Comparison of ENCODE assay signal across 2 cellular contexts in the genomic region with DNA sequence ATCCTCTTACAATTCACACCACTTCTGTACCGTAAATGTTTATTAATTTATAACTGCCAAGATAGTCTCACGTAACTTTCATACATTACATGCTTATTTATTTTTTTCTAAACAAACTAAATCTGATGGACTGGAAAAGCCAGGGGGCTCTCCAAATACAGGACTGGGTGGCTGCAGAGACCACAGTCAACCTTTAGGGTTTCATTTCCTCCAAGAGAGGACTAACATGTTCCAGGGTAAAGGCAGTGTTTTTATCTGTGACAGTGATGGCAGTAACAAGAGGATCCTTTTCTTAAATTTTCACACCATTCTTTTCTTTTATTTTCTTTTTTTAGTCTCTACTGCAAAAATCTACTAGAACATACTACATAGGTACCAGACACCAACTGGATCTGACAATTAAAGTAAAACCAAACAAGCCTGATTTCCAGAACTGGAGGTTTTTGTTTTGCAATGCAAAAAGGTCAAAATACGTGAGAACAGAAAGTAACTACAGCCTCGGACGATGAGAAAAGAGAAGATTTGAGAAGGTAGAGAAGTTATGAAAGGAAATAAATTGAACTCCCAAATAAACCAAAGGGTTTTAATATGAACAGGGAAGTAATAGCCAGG.
TF ChIP-seq lines count a peak whose summit lies in the region.

No MANE protein-coding gene starts in this region.

TF ChIP-seq in IMR-90, 13 proteins besides CTCF, POLR2A, EP300 and RAD21:
- TF ChIP-seq RFX5 (IDR thresholded peaks at IDR 0.05; ENCODE audit: low read depth, low read length) = no peak
- no peak for TF ChIP-seq BHLHE40 (IDR thresholded peaks at IDR 0.05; ENCODE audit: low read depth, low read length)
- TF ChIP-seq, protein P1, sequence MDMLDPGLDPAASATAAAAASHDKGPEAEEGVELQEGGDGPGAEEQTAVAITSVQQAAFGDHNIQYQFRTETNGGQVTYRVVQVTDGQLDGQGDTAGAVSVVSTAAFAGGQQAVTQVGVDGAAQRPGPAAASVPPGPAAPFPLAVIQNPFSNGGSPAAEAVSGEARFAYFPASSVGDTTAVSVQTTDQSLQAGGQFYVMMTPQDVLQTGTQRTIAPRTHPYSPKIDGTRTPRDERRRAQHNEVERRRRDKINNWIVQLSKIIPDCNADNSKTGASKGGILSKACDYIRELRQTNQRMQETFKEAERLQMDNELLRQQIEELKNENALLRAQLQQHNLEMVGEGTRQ (IDR thresholded peaks at IDR 0.05; ENCODE audit: low read depth, low read length) = no peak
- TF ChIP-seq NFE2L2 (IDR thresholded peaks at IDR 0.05; ENCODE audit: low read depth, low read length) = no peak

TF ChIP-seq in K562, 482 proteins besides CTCF, POLR2A, EP300 and RAD21:
- TF ChIP-seq, protein P2, sequence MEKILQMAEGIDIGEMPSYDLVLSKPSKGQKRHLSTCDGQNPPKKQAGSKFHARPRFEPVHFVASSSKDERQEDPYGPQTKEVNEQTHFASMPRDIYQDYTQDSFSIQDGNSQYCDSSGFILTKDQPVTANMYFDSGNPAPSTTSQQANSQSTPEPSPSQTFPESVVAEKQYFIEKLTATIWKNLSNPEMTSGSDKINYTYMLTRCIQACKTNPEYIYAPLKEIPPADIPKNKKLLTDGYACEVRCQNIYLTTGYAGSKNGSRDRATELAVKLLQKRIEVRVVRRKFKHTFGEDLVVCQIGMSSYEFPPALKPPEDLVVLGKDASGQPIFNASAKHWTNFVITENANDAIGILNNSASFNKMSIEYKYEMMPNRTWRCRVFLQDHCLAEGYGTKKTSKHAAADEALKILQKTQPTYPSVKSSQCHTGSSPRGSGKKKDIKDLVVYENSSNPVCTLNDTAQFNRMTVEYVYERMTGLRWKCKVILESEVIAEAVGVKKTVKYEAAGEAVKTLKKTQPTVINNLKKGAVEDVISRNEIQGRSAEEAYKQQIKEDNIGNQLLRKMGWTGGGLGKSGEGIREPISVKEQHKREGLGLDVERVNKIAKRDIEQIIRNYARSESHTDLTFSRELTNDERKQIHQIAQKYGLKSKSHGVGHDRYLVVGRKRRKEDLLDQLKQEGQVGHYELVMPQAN (IDR thresholded peaks at IDR 0.05; ENCODE audit: borderline replicate concordance) = no peak
- TF ChIP-seq SMARCA5 (IDR thresholded peaks at IDR 0.05) (no peak), GTF2E2 (tag; IDR thresholded peaks at IDR 0.05) (0 out of 2 replicates have a peak, but pooled peaks have one; percentile 1)
- TF ChIP-seq, protein P3, sequence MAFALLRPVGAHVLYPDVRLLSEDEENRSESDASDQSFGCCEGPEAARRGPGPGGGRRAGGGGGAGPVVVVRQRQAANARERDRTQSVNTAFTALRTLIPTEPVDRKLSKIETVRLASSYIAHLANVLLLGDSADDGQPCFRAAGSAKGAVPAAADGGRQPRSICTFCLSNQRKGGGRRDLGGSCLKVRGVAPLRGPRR (CRISPR knock-in tag; IDR thresholded peaks at IDR 0.05) = no peak
